In genomic region chr20:47400685-47401084, GRCh38 we compare ENCODE assay signal across 14 cellular contexts. TPM values are rescaled to one million over a fixed set of nuclear protein-coding genes. Genes with fewer than 3 reads are reported as not detected.
DNase-seq lines count a peak whose midpoint lies in the region; ATAC-seq, FAIRE-seq and TF ChIP-seq lines count a peak whose summit lies in the region.
"Had no signal": no experiment of that assay in that cellular context is flagged by ENCODE, and none has a peak within 500 bp of the region (broad histone marks: within the 10 kb centered on the region; RNA-seq: fewer than 3 reads in every experiment).

No MANE protein-coding gene starts in this region.

- H3K4me3 Mint-ChIP-seq in GM23338, result no peak overlapping the region

- no peak overlapping the region for H3K4me2 ChIP-seq in SK-N-SH
- H3K4me2 ChIP-seq in GM23338, result no peak overlapping the region
- H3K4me2 ChIP-seq in endothelial cell of umbilical vein (ENCODE audit: insufficient read depth, low read length), result no peak overlapping the region

- H3K27ac Mint-ChIP-seq in GM23338, result no peak overlapping the region

- no peaks in the 10 kb centered on the region for H3K36me3 Mint-ChIP-seq in GM23338 (ENCODE audit: low read depth)

- intact Hi-C loops in endothelial cell of umbilical vein (cut with micrococcal nuclease), result no loop called here

- H3K9me2 ChIP-seq in SK-N-SH, result no peaks in the 10 kb centered on the region
- no peaks in the 10 kb centered on the region for H3K9me2 ChIP-seq in GM23338 (ENCODE audit: insufficient read depth)

- H3K27me3 Mint-ChIP-seq in GM23338 (ENCODE audit: insufficient read depth, low read depth, poor library complexity), result peaks cover 5% of the 10 kb centered on the region

- POLR2A ChIA-PET in SK-N-SH (lab: Yijun Ruan, JAX) (no interaction called here), endothelial cell of umbilical vein (lab: Charles Lee) (interaction anchor here (0.6 kb wide), 1 partner anchor 25 kb away, joined by 6 read pairs; no protein-coding TSS in a partner anchor)

- H3K9me3 Mint-ChIP-seq in GM23338, result peaks cover 2% of the 10 kb centered on the region; the same call in 1 of the 3 replicates

- H3K9ac ChIP-seq in SK-N-SH, result no peak overlapping the region
- no peak overlapping the region for H3K9ac ChIP-seq in endothelial cell of umbilical vein (replicated peaks; ENCODE audit: extremely low read depth, insufficient read depth, low read length)

- no peaks in the 10 kb centered on the region for H3K4me1 Mint-ChIP-seq in GM23338

- H3K4me1 ChIP-seq in SK-N-SH (ENCODE audit: control insufficient read depth in 1 of 2, insufficient read depth in 2 of 2, low read depth in 1 of 2, low read length in 1 of 2) (no peaks in the 10 kb centered on the region), GM23338 (ENCODE audit: insufficient read depth) (no peaks in the 10 kb centered on the region), endothelial cell of umbilical vein (ENCODE audit: control insufficient read depth, extremely low read depth, insufficient read depth, low read length) (no peaks in the 10 kb centered on the region)

- no peak for TF ChIP-seq EP300 in SK-N-SH (IDR thresholded peaks at IDR 0.05; ENCODE audit: borderline replicate concordance in 1 of 2, low read depth in 1 of 2, low read length in 1 of 2)

- H2AFZ ChIP-seq in SK-N-SH (ENCODE audit: low read depth) (no peak overlapping the region), GM23338 (no peak overlapping the region), endothelial cell of umbilical vein (ENCODE audit: low read depth, low read length) (no peak overlapping the region)

- H3K27me3 ChIP-seq in SK-N-SH (ENCODE audit: insufficient read depth) (no peaks in the 10 kb centered on the region), GM23338 (ENCODE audit: insufficient read depth) (no peaks in the 10 kb centered on the region), endothelial cell of umbilical vein (ENCODE audit: control insufficient read depth in 2 of 2, insufficient read depth in 2 of 2, low read length in 2 of 2) (no peaks in the 10 kb centered on the region)
- H3K27me3 ChIP-seq: pancreas had no signal

- 85% methylated on average over 4 of the region's 5 CpGs for WGBS in SK-N-SH (ENCODE audit: low lambda C conversion rate)

- H3K36me3 ChIP-seq in SK-N-SH (replicated peaks in 1 of 2; ENCODE audit: control insufficient read depth in 1 of 2, insufficient read depth in 2 of 2, low read length in 1 of 2) (no peaks in the 10 kb centered on the region), GM23338 (ENCODE audit: insufficient read depth) (no peaks in the 10 kb centered on the region), endothelial cell of umbilical vein (ENCODE audit: control insufficient read depth in 2 of 2, extremely low read depth in 1 of 2, insufficient read depth in 2 of 2, low read length in 2 of 2) (no peaks in the 10 kb centered on the region)
- H3K36me3 ChIP-seq: pancreas had no signal

- no peak for FAIRE-seq in endothelial cell of umbilical vein (lab: Jason Lieb, UNC)
- FAIRE-seq: pancreas had no signal

- TF ChIP-seq RAD21 in SK-N-SH (IDR thresholded peaks at IDR 0.05; ENCODE audit: low read length), result no peak

- TF ChIP-seq CTCF in SK-N-SH (IDR thresholded peaks at IDR 0.05) (no peak), GM23338 (conservative IDR thresholded peaks at IDR 0.05; ENCODE audit: low read depth in 2 of 2) (no peak), endothelial cell of umbilical vein (IDR thresholded peaks at IDR 0.05; ENCODE audit: extremely low read depth in 1 of 2, insufficient read depth in 1 of 2, low read depth in 1 of 2, low read length in 2 of 2) (no peak)

- H3F3A ChIP-seq in SK-N-SH (replicated peaks; ENCODE audit: insufficient read depth) (no peaks in the 10 kb centered on the region), GM23338 (replicated peaks; ENCODE audit: low read depth) (no peaks in the 10 kb centered on the region)

- BruUV-seq in endothelial cell of umbilical vein (replicated peaks; lab: Mats Ljungman, UMichigan), result no TSS peak

- CTCF ChIA-PET in SK-N-SH (lab: Yijun Ruan, JAX) (no interaction called here), endothelial cell of umbilical vein (lab: Charles Lee) (interaction anchor here (1.7 kb wide), 1 partner anchor 17 kb away, joined by 5 read pairs; no protein-coding TSS in a partner anchor)

- H3K27ac ChIP-seq in SK-N-SH (ENCODE audit: low read depth in 2 of 2, low read length in 1 of 2) (no peak overlapping the region), GM23338 (ENCODE audit: low read depth) (no peak overlapping the region), endothelial cell of umbilical vein (ENCODE audit: insufficient read depth, low read depth, low read length) (no peak overlapping the region)
- H3K27ac ChIP-seq: pancreas, VCaP had no signal

- dilution Hi-C loops in endothelial cell of umbilical vein (cut with MboI; ENCODE audit: extremely low pct_ligation_motif_present, low sequenced_read_pairs), result no loop called here

- peak; percentile 34 for DNase-seq in SK-N-SH
- DNase-seq in GM23338 (ENCODE audit: low spot score), result peak; percentile 30
- DNase-seq in RKO (ENCODE audit: low spot score), result peak; percentile 40
- DNase-seq in endothelial cell of umbilical vein (ENCODE audit: low read depth, low spot score), result no peak
- no peak for DNase-seq in DMS79 treated with DMSO at 0.1 percent for 48 hours (lab: John Stamatoyannopoulos, UW)
- no peak for DNase-seq in islet precursor cell
- DNase-seq: KG1, left cardiac atrium, NCI-H146, NCI-H510A, pancreas had no signal

- H3K9me3 ChIP-seq in SK-N-SH, result no peaks in the 10 kb centered on the region
- H3K9me3 ChIP-seq in endothelial cell of umbilical vein (replicated peaks; ENCODE audit: control insufficient read depth, insufficient read depth, low read length), result no peaks in the 10 kb centered on the region
- H3K9me3 ChIP-seq: pancreas had no signal

- H3K79me2 ChIP-seq in SK-N-SH (ENCODE audit: insufficient read depth), result no peaks in the 10 kb centered on the region
- no peaks in the 10 kb centered on the region for H3K79me2 ChIP-seq in GM23338 (replicated peaks; ENCODE audit: insufficient read depth)
- H3K79me2 ChIP-seq in endothelial cell of umbilical vein (ENCODE audit: control insufficient read depth, insufficient read depth, low read length), result no peaks in the 10 kb centered on the region

- H4K20me1 ChIP-seq in SK-N-SH (ENCODE audit: insufficient read depth) (no peaks in the 10 kb centered on the region), GM23338 (replicated peaks; ENCODE audit: insufficient read depth) (no peaks in the 10 kb centered on the region), endothelial cell of umbilical vein (replicated peaks; ENCODE audit: control insufficient read depth, extremely low read depth, insufficient read depth, low read length) (no peaks in the 10 kb centered on the region)

- ATAC-seq in SK-N-SH treated with all-trans-retinoic acid at 6 μM for 48 hours, result no peak
- no peak for ATAC-seq in GM23338
- no peak for ATAC-seq in HG03457 (IDR thresholded peaks at IDR 0.05; ENCODE audit: unreplicated experiment)
- ATAC-seq: left cardiac atrium, pancreas had no signal

- H3K9me1 ChIP-seq in endothelial cell of umbilical vein (replicated peaks; ENCODE audit: control insufficient read depth, extremely low read depth, insufficient read depth, low read length), result no peaks in the 10 kb centered on the region

- H3K4me3 ChIP-seq in SK-N-SH (ENCODE audit: low read depth in 2 of 2, low read length in 1 of 2), result no peak overlapping the region
- no peak overlapping the region for H3K4me3 ChIP-seq in GM23338
- no peak overlapping the region for H3K4me3 ChIP-seq in endothelial cell of umbilical vein (replicated peaks in 1 of 3; ENCODE audit: insufficient read depth in 1 of 3, low read depth in 1 of 3, low read length in 3 of 3)
- H3K4me3 ChIP-seq: pancreas had no signal

- no peak for TF ChIP-seq POLR2A in endothelial cell of umbilical vein (IDR thresholded peaks at IDR 0.05; ENCODE audit: low read depth, low read length)

TF ChIP-seq in SK-N-SH, 30 proteins besides CTCF, POLR2A, EP300 and RAD21 (continues in another document):
- TF ChIP-seq NFIC (IDR thresholded peaks at IDR 0.05; ENCODE audit: borderline replicate concordance), result no peak

TF ChIP-seq in SK-N-SH treated with all-trans-retinoic acid at 6 μM for 48 hours, 23 proteins besides CTCF, POLR2A, EP300 and RAD21 (continues in another document):
- no peak for TF ChIP-seq ZNF8 (CRISPR knock-in tag; IDR thresholded peaks at IDR 0.05)

TF ChIP-seq in GM23338, 12 proteins besides CTCF, POLR2A, EP300 and RAD21 (continues in another document):
- TF ChIP-seq ZNF114 (CRISPR knock-in tag; IDR thresholded peaks at IDR 0.05) (no peak), JUNB (IDR thresholded peaks at IDR 0.05; ENCODE audit: unreplicated experiment) (no peak), ZNF331 (CRISPR knock-in tag; IDR thresholded peaks at IDR 0.05; ENCODE audit: low read depth) (no peak)

TF ChIP-seq in endothelial cell of umbilical vein, 7 proteins besides CTCF, POLR2A, EP300 and RAD21:
- TF ChIP-seq EZH2 (IDR thresholded peaks at IDR 0.05; ENCODE audit: borderline replicate concordance, low read depth, low read length, severe bottlenecking) (no peak), MAX (IDR thresholded peaks at IDR 0.05; ENCODE audit: insufficient read depth, insufficient read length) (peak; percentile 23), FOS (IDR thresholded peaks at IDR 0.05; ENCODE audit: borderline replicate concordance, insufficient read depth, low read length) (no peak), JUN (IDR thresholded peaks at IDR 0.05; ENCODE audit: borderline replicate concordance, insufficient read depth, insufficient read length, low read depth) (no peak), MYC (IDR thresholded peaks at IDR 0.05; ENCODE audit: low read depth, low read length) (no peak), POLR2AphosphoS5 (IDR thresholded peaks at IDR 0.05; ENCODE audit: insufficient read depth, low read depth, low read length) (no peak), GATA2 (IDR thresholded peaks at IDR 0.05; ENCODE audit: insufficient read depth, insufficient read length, low read depth, low read length) (no peak)
TF ChIP-seq in endothelial cell of umbilical vein: peak in this region for 1.

RNA-seq across cellular contexts. Expression of gene ZMYND8, which starts 44.2 kb away (rescaled TPM):
- polyA plus RNA-seq in SK-N-SH (2012; rRNA removed) (20.6 and 25.3 TPM in 2 replicates), GM23338 (2016; fragmentation: Nextera tagmentation; extraction: Ambion mirVana) (122 and 128 TPM in 2 replicates), endothelial cell of umbilical vein (26.4 and 30.6 TPM in 2 replicates)
- 19.5 and 20.5 TPM in 2 replicates for polyA plus RNA-seq in SK-N-SH (2012; cell fraction: cytosol; rRNA removed)
- polyA plus RNA-seq in SK-N-SH (2012; cell fraction: nucleus; rRNA removed), result 54.6 and 62.7 TPM in 2 replicates
- 64.2 and 70.9 TPM in 2 replicates for total RNA-seq in GM23338 (2014; rRNA removed; shearing (Covaris generic))
- 75.2 and 76.3 TPM in 2 replicates for total RNA-seq in endothelial cell of umbilical vein
- 31.6 and 33.3 TPM in 2 replicates for polyA plus RNA-seq in endothelial cell of umbilical vein (2011; cell fraction: cytosol; rRNA removed)
- polyA plus RNA-seq in endothelial cell of umbilical vein (2011; cell fraction: nucleus; rRNA removed), result 107 and 122 TPM in 2 replicates
- 55.4 and 56.4 TPM in 2 replicates for polyA plus RNA-seq in endothelial cell of umbilical vein (2012)
- 47.8 and 61.9 TPM in 2 replicates for polyA minus RNA-seq in endothelial cell of umbilical vein
- 6.9 TPM for polyA minus RNA-seq in endothelial cell of umbilical vein (2011; cell fraction: cytosol; rRNA and poly(A)+ RNA removed)
- 82.0 and 106 TPM in 2 replicates for polyA minus RNA-seq in endothelial cell of umbilical vein (2011; cell fraction: nucleus; rRNA and poly(A)+ RNA removed)

Comparison
In these comparisons a context has a peak if more than half of its experiments do, and no peak if none do; other contexts are left out.
1. DNase-seq: peak in SK-N-SH (single experiment), GM23338 (single experiment) and RKO (single experiment); none in endothelial cell of umbilical vein (single experiment), DMS79 treated with DMSO at 0.1 percent for 48 hours (single experiment) and islet precursor cell (single experiment).